ENCODE assay signal across 15 cellular contexts in the genomic region with DNA sequence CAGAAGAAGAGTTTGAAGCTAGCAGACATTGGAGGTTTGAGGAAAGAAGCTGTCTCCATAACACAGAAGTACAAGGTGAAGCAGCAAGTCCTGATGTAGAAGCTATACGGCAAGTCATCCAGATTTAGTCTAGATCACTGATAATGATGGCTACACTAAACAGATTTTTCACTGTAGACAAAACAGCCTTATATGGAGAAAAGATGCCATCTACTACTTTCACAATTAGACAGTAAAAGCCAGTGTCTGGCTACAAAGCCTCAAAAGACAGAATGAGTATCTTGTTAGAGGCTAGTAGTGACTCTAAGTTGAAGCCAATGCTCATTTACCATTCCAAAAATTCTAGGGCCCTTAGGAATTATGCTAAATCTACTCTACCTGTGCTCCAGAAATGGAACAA.
"Had no signal": no experiment of that assay in that cellular context is flagged by ENCODE, and none has a peak within 500 bp of the region (broad histone marks: within the 10 kb centered on the region; RNA-seq: fewer than 3 reads in every experiment).

No MANE protein-coding gene starts in this region.

- H3K4me1 Mint-ChIP-seq: nephron had no signal

- H3K36me3 ChIP-seq: breast epithelium, prostate gland, right lobe of liver, thoracic aorta, WERI-Rb-1 had no signal

- H3K4me2 ChIP-seq: smooth muscle cell had no signal

- H3K9me3 ChIP-seq: breast epithelium, prostate gland, right lobe of liver had no signal

- H3K27ac Mint-ChIP-seq: nephron had no signal

- H3K4me3 Mint-ChIP-seq: nephron had no signal

- H3K27me3 ChIP-seq: ascending aorta, breast epithelium, foreskin keratinocyte, right lobe of liver had no signal

- H3K27ac ChIP-seq: ascending aorta, breast epithelium, foreskin keratinocyte, left ventricle myocardium inferior, prostate gland, right lobe of liver, thoracic aorta, WERI-Rb-1 had no signal

- H3K4me3 ChIP-seq: ascending aorta, breast epithelium, left ventricle myocardium inferior, prostate gland, right lobe of liver, smooth muscle cell, thoracic aorta had no signal

- DNase-seq: activated CD4-positive, alpha-beta T cell treated with anti-CD3 and anti-CD28 coated beads for 48 hours; activated naive CD4-positive, alpha-beta T cell treated with Interleukin-2 at 50 U/mL for 16 hours; cerebellar nuclear complex; effector memory CD4-positive, alpha-beta T cell; foreskin keratinocyte; left ventricle myocardium inferior; nucleus accumbens; right lobe of liver; WERI-Rb-1 had no signal

- ATAC-seq: foreskin keratinocyte, right lobe of liver had no signal

- H3K4me1 ChIP-seq: ascending aorta, breast epithelium, foreskin keratinocyte, left ventricle myocardium inferior, prostate gland, right lobe of liver had no signal
